1 cellular context compared by ENCODE assay signal in genomic region chr9:129835128-129835859, GRCh38.
A peak's percentile ranks its signal among the peaks of the same experiment; 100 is the strongest.
TF ChIP-seq lines count a peak whose summit lies in the region.

Gene C9orf78 (minus strand): TSS chr9:129835275. CDS start chr9:129835221, 54 bp downstream.
Gene USP20 (plus strand): TSS chr9:129835458. CDS start chr9:129852556, 17,098 bp downstream.

TF ChIP-seq in SK-N-SH, 30 proteins besides CTCF, POLR2A, EP300 and RAD21 (continued from another document):
- TF ChIP-seq USF1 (IDR thresholded peaks at IDR 0.05; ENCODE audit: borderline replicate concordance, low read depth) (no peak), SIN3A (IDR thresholded peaks at IDR 0.05; ENCODE audit: borderline replicate concordance, low read depth, low read length) (peak; percentile 92; the same call in 1 of the 2 replicates), MXI1 (IDR thresholded peaks at IDR 0.05; ENCODE audit: low read depth, low read length) (peak; percentile 92), FOSL2 (IDR thresholded peaks at IDR 0.05; ENCODE audit: borderline replicate concordance, low read depth) (no peak), POLR2AphosphoS5 (IDR thresholded peaks at IDR 0.05; ENCODE audit: low read depth, low read length) (peak; percentile 91), RFX5 (IDR thresholded peaks at IDR 0.05; ENCODE audit: low read length) (peak; percentile 72), MAX (IDR thresholded peaks at IDR 0.05; ENCODE audit: low read depth) (peak; percentile 31; the same call in 1 of the 2 replicates), USF2 (IDR thresholded peaks at IDR 0.05; ENCODE audit: borderline replicate concordance, low read depth, low read length) (peak; percentile 10; the same call in 1 of the 2 replicates), TAF1 (IDR thresholded peaks at IDR 0.05; ENCODE audit: borderline replicate concordance, low read depth, low read length) (peak; percentile 78)
